8 cellular contexts compared by ENCODE assay signal in genomic region chr7:123533929-123534382, GRCh38. TPM values are rescaled to one million over a fixed set of nuclear protein-coding genes. Genes with fewer than 3 reads are reported as not detected.
DNase-seq lines count a peak whose midpoint lies in the region; ATAC-seq, FAIRE-seq and TF ChIP-seq lines count a peak whose summit lies in the region.

No MANE protein-coding gene starts in this region.

- FAIRE-seq in GM12891 (lab: Jason Lieb, UNC), result no peak

- H3K4me1 ChIP-seq in breast epithelium (no peaks in the 10 kb centered on the region), mucosa of rectum (ENCODE audit: control insufficient read depth in 2 of 2, insufficient read depth in 2 of 2, low read length in 2 of 2) (peaks cover 4 to 5% of the 10 kb centered on the region in 2 donors)

- H3K27me3 ChIP-seq in breast epithelium (no peaks in the 10 kb centered on the region), mucosa of rectum (ENCODE audit: control insufficient read depth in 2 of 2, insufficient read depth in 2 of 2, low read length in 2 of 2) (peaks cover 6 to 9% of the 10 kb centered on the region in 2 donors)

- DNase-seq in GM12865 (ENCODE audit: low read depth), result no peak
- no peak for DNase-seq in LNCaP clone FGC (ENCODE audit: low read depth)
- no peak for DNase-seq in breast epithelium (ENCODE audit: low spot score in 2 of 2)
- no peak for DNase-seq in GM12891 (ENCODE audit: insufficient read length, low spot score)
- no peak for DNase-seq in AG20443 (ENCODE audit: low spot score)
- no peak for DNase-seq in ACHN

- H3K9me3 ChIP-seq in breast epithelium (no peaks in the 10 kb centered on the region), mucosa of rectum (ENCODE audit: control insufficient read depth in 2 of 2, low read length in 2 of 2) (no peaks in the 10 kb centered on the region)

- H3K9ac ChIP-seq in mucosa of rectum (ENCODE audit: low read depth in 1 of 2, low read length in 2 of 2), result peak overlapping the region in 1 of 2 donors; percentile 58

- H3K36me3 ChIP-seq in breast epithelium (no peaks in the 10 kb centered on the region), mucosa of rectum (ENCODE audit: control insufficient read depth in 2 of 2, insufficient read depth in 2 of 2, low read length in 2 of 2) (no peaks in the 10 kb centered on the region)

- intact Hi-C loops in breast epithelium (cut with DNase I; ENCODE audit: low total_unique reads), result no loop called here

- TF ChIP-seq POLR2A in breast epithelium (IDR thresholded peaks at IDR 0.05), result no peak
- no peak for TF ChIP-seq POLR2A in GM12891 (IDR thresholded peaks at IDR 0.05; ENCODE audit: low read depth, low read length)

- in situ Hi-C loops in ACHN (cut with HindIII; ENCODE audit: low pct_ligation_motif_present, low pct_unique_long_range_greater_than_20kb, low sequenced_read_pairs), result no loop called here

- H3K27ac ChIP-seq in breast epithelium (peak overlapping the region; percentile 93 to 97), mucosa of rectum (ENCODE audit: low read depth in 2 of 2, low read length in 2 of 2) (no peak overlapping the region)

- peak overlapping the region; percentile 57 for H3K4me3 ChIP-seq in GM12865 (ENCODE audit: low read depth, low read length)
- H3K4me3 ChIP-seq in LNCaP clone FGC (ENCODE audit: low read depth, low read length), result peak overlapping the region; percentile 73
- H3K4me3 ChIP-seq in breast epithelium, result peak overlapping the region; percentile 53 to 68 (median 65)
- H3K4me3 ChIP-seq in mucosa of rectum (ENCODE audit: low read length in 2 of 2), result peak overlapping the region; percentile 80 to 89

- no peak for TF ChIP-seq CTCF in GM12865 (IDR thresholded peaks at IDR 0.05; ENCODE audit: insufficient read depth, low read depth, low read length, missing control alignments)
- TF ChIP-seq CTCF in LNCaP clone FGC (IDR thresholded peaks at IDR 0.05; ENCODE audit: control insufficient read depth, extremely low read depth, insufficient read depth), result no peak
- no peak for TF ChIP-seq CTCF in breast epithelium (IDR thresholded peaks at IDR 0.05)

- ATAC-seq in GM21576 (IDR thresholded peaks at IDR 0.05; ENCODE audit: unreplicated experiment), result peak; percentile 4

TF ChIP-seq in GM12891, 5 proteins besides CTCF, POLR2A, EP300 and RAD21:
- TF ChIP-seq PAX5 (IDR thresholded peaks at IDR 0.05; ENCODE audit: insufficient read depth, low read length, severe bottlenecking) (no peak), SPI1 (IDR thresholded peaks at IDR 0.05; ENCODE audit: low read depth, low read length) (no peak), TAF1 (IDR thresholded peaks at IDR 0.05; ENCODE audit: low read depth, low read length) (no peak), POLR2AphosphoS5 (IDR thresholded peaks at IDR 0.05; ENCODE audit: low read depth, low read length) (no peak), POU2F2 (IDR thresholded peaks at IDR 0.05; ENCODE audit: low read depth, low read length) (no peak)

RNA-seq across cellular contexts. Expression of gene IQUB, which starts 0.4 kb away (rescaled TPM):
- total RNA-seq in breast epithelium, result 1 to 10 TPM in 2 of 3 donors, under 1 TPM in 1; 0.32 to 8.2 (median 3.3) TPM
- polyA plus RNA-seq in GM12891 (2012; ENCODE audit: low read depth, missing spikeins), result 0.04 TPM

RNA-seq across cellular contexts. Expression of gene NDUFA5, which starts 23.7 kb away (rescaled TPM):
- 10 to 100 TPM; 34.9 to 73.3 (median 43.3) TPM for total RNA-seq in breast epithelium
- 38.7 TPM for polyA plus RNA-seq in GM12891 (2012; ENCODE audit: low read depth, missing spikeins)

Comparison
In these comparisons a context has a peak if more than half of its experiments do, and no peak if none do; other contexts are left out.
1. H3K27ac ChIP-seq: peak in breast epithelium (2 of 2); none in mucosa of rectum (0 of 2).
2. Peak in every context shown above with its lines, with median percentiles within 50 percentile points of each other: H3K4me3 ChIP-seq.